In genomic region chr9:121636411-121636865, GRCh38 we compare ENCODE assay signal across 13 cellular contexts. TPM values are rescaled to one million over a fixed set of nuclear protein-coding genes. Genes with fewer than 3 reads are reported as not detected.
DNase-seq lines count a peak whose midpoint lies in the region; ATAC-seq and TF ChIP-seq lines count a peak whose summit lies in the region.
"Had no signal": no experiment of that assay in that cellular context is flagged by ENCODE, and none has a peak within 500 bp of the region (broad histone marks: within the 10 kb centered on the region; RNA-seq: fewer than 3 reads in every experiment).

No MANE protein-coding gene starts in this region.

- ATAC-seq in T-helper 17 cell (no peak), left lobe of liver (no peak)
- ATAC-seq in stimulated activated naive B cell treated with anti-CD40 and anti-IgM and Interleukin-4, amounts not matched to agents 10 μg/mL and 1 μg/mL and 100 μg/mL, for 72 hours (replicated peaks): no peak
- ATAC-seq: mucosa of descending colon had no signal

- POLR2A ChIA-PET in AG04449 (lab: Yijun Ruan, JAX): no interaction called here

- TF ChIP-seq CTCF in AG04449 (IDR thresholded peaks at IDR 0.05; ENCODE audit: insufficient read depth, low read length, missing control alignments): no peak
- no peak for TF ChIP-seq CTCF in nephron (IDR thresholded peaks at IDR 0.05; ENCODE audit: unreplicated experiment in 3 of 3)

- no peak overlapping the region for H3K4me3 Mint-ChIP-seq in nephron
- no peak overlapping the region for H3K4me3 Mint-ChIP-seq in T-helper 17 cell
- H3K4me3 Mint-ChIP-seq in stimulated activated naive B cell treated with anti-CD40 and anti-IgM and Interleukin-4, amounts not matched to agents 10 μg/mL and 1 μg/mL and 100 μg/mL, for 72 hours: no peak overlapping the region
- H3K4me3 Mint-ChIP-seq: activated naive CD8-positive, alpha-beta T cell treated with anti-CD3 and anti-CD28 coated beads, Interleukin-2, amount 10 ng/mL, durations not matched to agents 7 days and 5 days had no signal

- H3K27ac Mint-ChIP-seq in nephron: peak overlapping the region; percentile 12 to 71 (median 65)
- H3K27ac Mint-ChIP-seq in T-helper 17 cell: no peak overlapping the region
- no peak overlapping the region for H3K27ac Mint-ChIP-seq in stimulated activated naive B cell treated with anti-CD40 and anti-IgM and Interleukin-4, amounts not matched to agents 10 μg/mL and 1 μg/mL and 100 μg/mL, for 72 hours
- H3K27ac Mint-ChIP-seq: activated naive CD8-positive, alpha-beta T cell treated with anti-CD3 and anti-CD28 coated beads, Interleukin-2, amount 10 ng/mL, durations not matched to agents 7 days and 5 days had no signal

- DNase-seq in AG04449 (ENCODE audit: low read depth, low spot score): peak; percentile 10
- peak; percentile 21 for DNase-seq in NCI-H69 (lab: John Stamatoyannopoulos, UW)
- DNase-seq in fibroblast of peridontal ligament (ENCODE audit: extremely low read depth): peak; percentile 57
- no peak for DNase-seq in T-helper 17 cell
- no peak for DNase-seq in GDM1 (lab: John Stamatoyannopoulos, UW)
- DNase-seq in stimulated activated naive B cell treated with anti-CD40 and anti-IgM and Interleukin-4, amounts not matched to agents 10 μg/mL and 1 μg/mL and 100 μg/mL, for 72 hours: no peak
- DNase-seq in left lobe of liver (ENCODE audit: low spot score): no peak
- DNase-seq: ACHN; activated CD4-positive, alpha-beta T cell treated with anti-CD3 and anti-CD28 coated beads, Interleukin-2, amount 50 U/mL, for 1 hour; activated naive CD8-positive, alpha-beta T cell treated with anti-CD3 and anti-CD28 coated beads, Interleukin-2, amount 10 ng/mL, durations not matched to agents 7 days and 5 days had no signal

- no peak overlapping the region for H3K4me3 ChIP-seq in AG04449 (ENCODE audit: low read depth, low read length)
- H3K4me3 ChIP-seq: mucosa of descending colon, tibial nerve had no signal

- H3K36me3 Mint-ChIP-seq in nephron (ENCODE audit: low read depth): no peaks in the 10 kb centered on the region
- H3K36me3 Mint-ChIP-seq in T-helper 17 cell (ENCODE audit: low read depth): peaks cover 4% of the 10 kb centered on the region
- H3K36me3 Mint-ChIP-seq in stimulated activated naive B cell treated with anti-CD40 and anti-IgM and Interleukin-4, amounts not matched to agents 10 μg/mL and 1 μg/mL and 100 μg/mL, for 72 hours: peaks cover 0 to 2% of the 10 kb centered on the region in 2 donors
- H3K36me3 Mint-ChIP-seq: activated naive CD8-positive, alpha-beta T cell treated with anti-CD3 and anti-CD28 coated beads, Interleukin-2, amount 10 ng/mL, durations not matched to agents 7 days and 5 days had no signal

- H3K27me3 Mint-ChIP-seq in nephron (ENCODE audit: low read depth): peaks cover 6% of the 10 kb centered on the region
- peaks cover 46% of the 10 kb centered on the region for H3K27me3 Mint-ChIP-seq in T-helper 17 cell
- peaks cover 37 to 39% of the 10 kb centered on the region in 2 donors for H3K27me3 Mint-ChIP-seq in stimulated activated naive B cell treated with anti-CD40 and anti-IgM and Interleukin-4, amounts not matched to agents 10 μg/mL and 1 μg/mL and 100 μg/mL, for 72 hours

- peaks cover 66% of the 10 kb centered on the region for H3K4me1 Mint-ChIP-seq in nephron
- peaks cover 8% of the 10 kb centered on the region for H3K4me1 Mint-ChIP-seq in T-helper 17 cell
- H3K4me1 Mint-ChIP-seq in stimulated activated naive B cell treated with anti-CD40 and anti-IgM and Interleukin-4, amounts not matched to agents 10 μg/mL and 1 μg/mL and 100 μg/mL, for 72 hours: peaks cover 13 to 15% of the 10 kb centered on the region in 2 donors

- H3K9me3 Mint-ChIP-seq in nephron: no peaks in the 10 kb centered on the region
- peaks cover 0 to 4% of the 10 kb centered on the region in 2 donors for H3K9me3 Mint-ChIP-seq in stimulated activated naive B cell treated with anti-CD40 and anti-IgM and Interleukin-4, amounts not matched to agents 10 μg/mL and 1 μg/mL and 100 μg/mL, for 72 hours
- H3K9me3 Mint-ChIP-seq: activated naive CD8-positive, alpha-beta T cell treated with anti-CD3 and anti-CD28 coated beads, Interleukin-2, amount 10 ng/mL, durations not matched to agents 7 days and 5 days had no signal

- CTCF ChIA-PET in AG04449 (lab: Yijun Ruan, JAX): interaction anchor here (1.1 to 1.9 kb wide), 6 partner anchors 10 to 90 kb away, joined by 3 to 9 read pairs (median 5); no protein-coding TSS in a partner anchor

- no peaks in the 10 kb centered on the region for H3K9me3 ChIP-seq in T-helper 17 cell (ENCODE audit: control insufficient read depth, low read length, poor library complexity, severe bottlenecking)
- H3K9me3 ChIP-seq: mucosa of descending colon had no signal

RNA-seq across cellular contexts. Expression of gene DAB2IP, which starts 15.0 kb away (rescaled TPM):
- total RNA-seq in T-helper 17 cell (not detected), left lobe of liver (27.3 TPM)

Comparison
In these comparisons a context has a peak if more than half of its experiments do, and no peak if none do; other contexts are left out.
1. DNase-seq: peak in AG04449 (single experiment), NCI-H69 (single experiment) and fibroblast of peridontal ligament (single experiment); none in T-helper 17 cell (0 of 3), GDM1 (single experiment), stimulated activated naive B cell treated with anti-CD40 and anti-IgM and Interleukin-4, amounts not matched to agents 10 μg/mL and 1 μg/mL and 100 μg/mL, for 72 hours (single experiment) and left lobe of liver (single experiment).
2. H3K27ac Mint-ChIP-seq: peak in nephron (3 of 3); none in T-helper 17 cell (single experiment) and stimulated activated naive B cell treated with anti-CD40 and anti-IgM and Interleukin-4, amounts not matched to agents 10 μg/mL and 1 μg/mL and 100 μg/mL, for 72 hours (single experiment).
3. RNA of gene DAB2IP, which starts 15.0 kb away (total RNA-seq): 27.3 TPM in left lobe of liver (single experiment); not detected in T-helper 17 cell; every median in the first group is over 10 times any median in the second.